21 cellular contexts compared by ENCODE assay signal in genomic region chr11:6640985-6641701, GRCh38.
"Had no signal": no experiment of that assay in that cellular context is flagged by ENCODE, and none has a peak within 500 bp of the region (broad histone marks: within the 10 kb centered on the region; RNA-seq: fewer than 3 reads in every experiment).

No MANE protein-coding gene starts in this region.

- DNase-seq: activated CD4-positive, alpha-beta T cell treated with anti-CD3 and anti-CD28 coated beads, Interleukin-2, amount 10 ng/mL, durations not matched to agents 7 days and 5 days; activated CD4-positive, CD25-positive, alpha-beta regulatory T cell treated with anti-CD3 and anti-CD28 coated beads, Interleukin-2, amount 50 U/mL, for 72 hours; activated T-cell treated with anti-CD3 and anti-CD28 coated beads, Interleukin-2, amount 50 U/mL, for 1 hour; colonic mucosa; endodermal cell; esophagus squamous epithelium; gastrocnemius medialis; heart right ventricle; nephron progenitor cell; occipital lobe; retina; sigmoid colon; stimulated activated CD4-positive, alpha-beta T cell treated with anti-CD3 and anti-CD28 coated beads, Interleukin-15, amount 100 ng/mL, for 24 hours had no signal

- ATAC-seq: activated naive CD4-positive, alpha-beta T cell treated with anti-CD3 and anti-CD28 coated beads, Interleukin-2, amount 50 U/mL, for 72 hours; gastrocnemius medialis; heart right ventricle; left lobe of liver; stimulated activated memory B cell treated with anti-CD40 and anti-IgM and Interleukin-4, amounts not matched to agents 10 μg/mL and 1 μg/mL and 100 μg/mL, for 72 hours had no signal

- H3K4me1 ChIP-seq: colonic mucosa had no signal

- H3K36me3 ChIP-seq: colonic mucosa, gastrocnemius medialis had no signal

- FAIRE-seq: astrocyte had no signal

- H3K9me3 ChIP-seq: colonic mucosa, esophagus squamous epithelium, gastrocnemius medialis, heart right ventricle, sigmoid colon, thoracic aorta, vagina had no signal

- H3K27ac ChIP-seq: colonic mucosa, esophagus squamous epithelium, gastrocnemius medialis, heart right ventricle, sigmoid colon, thoracic aorta, vagina, VCaP had no signal

- H3K4me3 ChIP-seq: colonic mucosa, esophagus squamous epithelium, gastrocnemius medialis, heart right ventricle, sigmoid colon, smooth muscle cell, thoracic aorta, vagina had no signal
